8 cellular contexts compared by ENCODE assay signal in the genomic region with DNA sequence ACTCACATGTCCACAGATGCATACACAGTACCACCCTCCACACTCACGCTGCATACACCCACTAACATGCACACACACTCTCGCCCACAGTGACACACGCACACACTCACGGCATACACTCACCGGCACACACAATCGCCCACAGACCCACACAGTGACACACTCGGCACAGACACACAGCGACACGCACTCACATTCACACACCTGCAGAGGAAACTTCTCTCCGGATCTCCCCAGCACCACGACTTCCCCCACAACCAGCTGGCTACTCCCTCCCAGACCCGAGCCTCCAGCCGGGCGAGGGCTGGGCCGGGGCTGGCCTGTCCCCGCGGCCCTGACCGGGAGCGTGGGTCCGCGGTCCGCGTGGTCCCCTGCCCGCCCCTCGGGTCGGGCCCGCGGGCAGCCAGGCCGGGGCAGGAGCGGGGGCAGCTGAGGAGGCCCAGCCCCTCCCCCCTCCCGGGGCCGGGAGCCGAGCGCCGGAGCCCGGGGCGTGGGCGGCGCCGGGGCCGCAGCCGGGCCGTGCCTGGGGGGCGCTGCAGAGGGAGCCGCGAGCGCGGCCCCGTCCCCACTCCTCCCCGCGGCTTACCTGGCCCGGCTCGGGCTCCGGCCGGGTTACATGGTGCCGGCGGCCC. TPM values are rescaled to one million over a fixed set of nuclear protein-coding genes. Genes with fewer than 3 reads are reported as not detected.
DNase-seq lines count a peak whose midpoint lies in the region; ATAC-seq, FAIRE-seq and TF ChIP-seq lines count a peak whose summit lies in the region.

No MANE protein-coding gene starts in this region.

- peaks cover 6% of the 10 kb centered on the region; the same call in 1 of the 2 replicates for H3K36me3 Mint-ChIP-seq in HFFc6 (ENCODE audit: low read depth)

- no peaks in the 10 kb centered on the region for H3K36me3 ChIP-seq in effector memory CD4-positive, alpha-beta T cell (ENCODE audit: control insufficient read depth, insufficient read depth, low read length)

- no peak for DNase-seq in GM12892 (ENCODE audit: insufficient read length)
- DNase-seq in NCI-H774 (lab: John Stamatoyannopoulos, UW), result peak; percentile 42
- no peak for DNase-seq in effector memory CD4-positive, alpha-beta T cell
- DNase-seq in retina, result peak; percentile 47
- no peak for DNase-seq in glomerular visceral epithelial cell (ENCODE audit: extremely low spot score)
- no peak for DNase-seq in NK-92 (lab: John Stamatoyannopoulos, UW; ENCODE audit: unreplicated experiment)
- no peak for DNase-seq in HFFc6

- H3K9me3 Mint-ChIP-seq in HFFc6, result no peaks in the 10 kb centered on the region

- peaks cover 39% of the 10 kb centered on the region for H3K27me3 Mint-ChIP-seq in HFFc6 (ENCODE audit: insufficient read depth)

- H3K4me3 ChIP-seq in effector memory CD4-positive, alpha-beta T cell (ENCODE audit: insufficient read depth, low read depth, low read length, poor library complexity, severe bottlenecking), result peak overlapping the region; percentile 29

- H3K27ac Mint-ChIP-seq in HFFc6, result no peak overlapping the region

- H3K27me3 ChIP-seq in effector memory CD4-positive, alpha-beta T cell (replicated peaks; ENCODE audit: control insufficient read depth, insufficient read depth, low read length, poor library complexity, severe bottlenecking), result peaks cover 32% of the 10 kb centered on the region

- peak; percentile 27 for FAIRE-seq in GM12892 (lab: Jason Lieb, UNC)

- H3K4me1 ChIP-seq in effector memory CD4-positive, alpha-beta T cell (ENCODE audit: control insufficient read depth, insufficient read depth, low read length, poor library complexity, severe bottlenecking), result peaks cover 7% of the 10 kb centered on the region

- TF ChIP-seq POLR2A in GM12892 (IDR thresholded peaks at IDR 0.05; ENCODE audit: low read depth, low read length), result no peak

- no peak overlapping the region; the same call in 1 of the 2 replicates for H3K4me3 Mint-ChIP-seq in HFFc6

- no peak for ATAC-seq in GM21390 (IDR thresholded peaks at IDR 0.05; ENCODE audit: unreplicated experiment)

- H3K9me3 ChIP-seq in effector memory CD4-positive, alpha-beta T cell (ENCODE audit: control insufficient read depth, low read length), result no peaks in the 10 kb centered on the region

- peaks cover 6% of the 10 kb centered on the region for H3K4me1 Mint-ChIP-seq in HFFc6 (ENCODE audit: low read depth)

- H3K27ac ChIP-seq in effector memory CD4-positive, alpha-beta T cell (ENCODE audit: insufficient read depth, low read length, poor library complexity, severe bottlenecking), result no peak overlapping the region

- no peak for TF ChIP-seq CTCF in HFFc6 (IDR thresholded peaks at IDR 0.05)

RNA-seq across cellular contexts. Expression of gene DLGAP3, which starts 0.5 kb away (rescaled TPM):
- not detected for polyA plus RNA-seq in GM12892 (2012; ENCODE audit: missing spikeins)
- under 1 TPM in 1 of 6 experiments, not detected in 5; 0.07 TPM for total RNA-seq in HFFc6 (2021; fragmentation: NEBNext Ultra II Directional; extraction: Animal tissue kit (Norgen Biotek cat#: 25700))

RNA-seq across cellular contexts. Expression of gene TMEM35B, which starts 56.2 kb away (rescaled TPM):
- polyA plus RNA-seq in GM12892 (2012; ENCODE audit: missing spikeins), result 30.8 TPM
- 10 to 100 TPM; 20.3 to 27.7 (median 20.8) TPM for total RNA-seq in HFFc6 (2021; fragmentation: NEBNext Ultra II Directional; extraction: Animal tissue kit (Norgen Biotek cat#: 25700))

Comparison
In these comparisons a context has a peak if more than half of its experiments do, and no peak if none do; other contexts are left out.
1. DNase-seq: peak in NCI-H774 (single experiment) and retina (single experiment); none in GM12892 (single experiment), effector memory CD4-positive, alpha-beta T cell (0 of 3), glomerular visceral epithelial cell (single experiment), NK-92 (single experiment) and HFFc6 (single experiment).